ENCODE assay signal across 1 cellular context in genomic region chr3:46558184-46559029, GRCh38.
TF ChIP-seq lines count a peak whose summit lies in the region.

No MANE protein-coding gene starts in this region.

TF ChIP-seq in K562, 482 proteins besides CTCF, POLR2A, EP300 and RAD21 (continued from another document and continues in another):
- TF ChIP-seq MLX (CRISPR knock-in tag; conservative IDR thresholded peaks at IDR 0.05) (no peak), THAP7 (CRISPR knock-in tag; IDR thresholded peaks at IDR 0.05) (no peak), ETV1 (tag; conservative IDR thresholded peaks at IDR 0.05; ENCODE audit: low read depth) (no peak), ZEB2 (IDR thresholded peaks at IDR 0.05) (peak; percentile 62; the same call in 1 of the 2 replicates), CCAR2 (IDR thresholded peaks at IDR 0.05; ENCODE audit: low read depth, low read length) (no peak), MYC (IDR thresholded peaks at IDR 0.05; ENCODE audit: low read depth, low read length) (peak; percentile 63), MYC (CRISPR knock-in tag; IDR thresholded peaks at IDR 0.05; ENCODE audit: borderline replicate concordance, low read depth) (no peak), GATAD2A (IDR thresholded peaks at IDR 0.05) (no peak), USF2 (CRISPR knock-in tag; IDR thresholded peaks at IDR 0.05) (no peak), MECOM (CRISPR knock-in tag; IDR thresholded peaks at IDR 0.05) (no peak), ZNF174 (CRISPR knock-in tag; IDR thresholded peaks at IDR 0.05) (no peak), MAX (CRISPR knock-in tag; IDR thresholded peaks at IDR 0.05) (peak; percentile 43; the same call in 1 of the 2 replicates), ZNF263 (CRISPR knock-in tag; IDR thresholded peaks at IDR 0.05; ENCODE audit: borderline replicate concordance) (peak; percentile 59; the same call in 1 of the 2 replicates), FOXP4 (CRISPR knock-in tag; IDR thresholded peaks at IDR 0.05; ENCODE audit: borderline replicate concordance) (no peak), POLR2AphosphoS2 (IDR thresholded peaks at IDR 0.05; ENCODE audit: low read length) (no peak), HOMEZ (CRISPR knock-in tag; IDR thresholded peaks at IDR 0.05) (no peak), ZBTB26 (CRISPR knock-in tag; IDR thresholded peaks at IDR 0.05) (0 out of 2 replicates have a peak, but pooled peaks have one; percentile 61), ZNF655 (CRISPR knock-in tag; IDR thresholded peaks at IDR 0.05) (no peak), DMBX1 (CRISPR knock-in tag; IDR thresholded peaks at IDR 0.05; ENCODE audit: borderline replicate concordance) (no peak), NR2C2 (CRISPR knock-in tag; IDR thresholded peaks at IDR 0.05) (0 out of 2 replicates have a peak, but pooled peaks have one; percentile 50), NR2C2 (tag; IDR thresholded peaks at IDR 0.05) (peak; percentile 42; the same call in 1 of the 2 replicates), HOXB6 (CRISPR knock-in tag; IDR thresholded peaks at IDR 0.05; ENCODE audit: borderline replicate concordance) (no peak), RHOXF2B (CRISPR knock-in tag; conservative IDR thresholded peaks at IDR 0.05) (no peak), CBX2 (IDR thresholded peaks at IDR 0.05; ENCODE audit: insufficient read depth, low read length, poor library complexity, severe bottlenecking) (no peak), FOSL1 (tag; conservative IDR thresholded peaks at IDR 0.05) (no peak), HDAC6 (IDR thresholded peaks at IDR 0.05; ENCODE audit: low read depth, low read length) (no peak), SMARCE1 (IDR thresholded peaks at IDR 0.05) (no peak), SUPT5H (IDR thresholded peaks at IDR 0.05) (no peak), PRMT5 (CRISPR knock-in tag; IDR thresholded peaks at IDR 0.05) (no peak), SRSF3 (IDR thresholded peaks at IDR 0.05; ENCODE audit: insufficient read depth, low read length) (no peak), ZBTB33 (CRISPR knock-in tag; IDR thresholded peaks at IDR 0.05) (peak; percentile 53), ZNF407 (IDR thresholded peaks at IDR 0.05; ENCODE audit: low read depth) (peak; percentile 80), CREB5 (CRISPR knock-in tag; IDR thresholded peaks at IDR 0.05) (no peak), NFIC (IDR thresholded peaks at IDR 0.05) (no peak), ZFP36 (IDR thresholded peaks at IDR 0.05; ENCODE audit: low read depth, low read length, partially characterized antibody) (peak; percentile 11), STAG1 (CRISPR knock-in tag; IDR thresholded peaks at IDR 0.05; ENCODE audit: borderline replicate concordance) (peak; percentile 94), WHSC1 (IDR thresholded peaks at IDR 0.05; ENCODE audit: low read length) (no peak), ZNF311 (CRISPR knock-in tag; IDR thresholded peaks at IDR 0.05) (no peak), ZNF445 (CRISPR knock-in tag; IDR thresholded peaks at IDR 0.05; ENCODE audit: low read depth) (no peak), GTF2B (IDR thresholded peaks at IDR 0.05; ENCODE audit: extremely low read depth, insufficient read length) (no peak), TCFL5 (CRISPR knock-in tag; conservative IDR thresholded peaks at IDR 0.05) (no peak)
